1 cellular context compared by ENCODE assay signal in genomic region chr2:73940066-73940465, GRCh38. TPM values are rescaled to one million over a fixed set of nuclear protein-coding genes. Genes with fewer than 3 reads are reported as not detected.
"Had no signal": no experiment of that assay in that cellular context is flagged by ENCODE, and none has a peak within 500 bp of the region (broad histone marks: within the 10 kb centered on the region; RNA-seq: fewer than 3 reads in every experiment).

No MANE protein-coding gene starts in this region.

RNA-seq across cellular contexts. Expression of gene ACTG2, which starts 47.3 kb away (rescaled TPM):
- total RNA-seq: OCI-LY7 had no signal
